Comparison of ENCODE assay signal across 8 cellular contexts in genomic region chr1:45304311-45305081, GRCh38. TPM values are rescaled to one million over a fixed set of nuclear protein-coding genes. Genes with fewer than 3 reads are reported as not detected.
DNase-seq lines count a peak whose midpoint lies in the region; ATAC-seq and TF ChIP-seq lines count a peak whose summit lies in the region.

No MANE protein-coding gene starts in this region.

- H3K9me3 ChIP-seq in mononuclear cell (ENCODE audit: low read depth, low read length) (no peaks in the 10 kb centered on the region), vagina (no peaks in the 10 kb centered on the region)

- H3K27ac ChIP-seq in coronary artery, result peak overlapping the region; percentile 76 to 93
- peak overlapping the region; percentile 83 for H3K27ac ChIP-seq in vagina

- DNase-seq in AG20443 (ENCODE audit: low spot score) (peak; percentile 9), NCI-H69 (lab: John Stamatoyannopoulos, UW) (peak; percentile 3), coronary artery (ENCODE audit: low spot score) (no peak), vagina (ENCODE audit: extremely low spot score in 2 of 2) (peak in 1 of 2 donors; percentile 90), omental fat pad (ENCODE audit: low spot score) (no peak)

- H3K4me1 ChIP-seq in mononuclear cell (ENCODE audit: insufficient read depth, low read length) (peaks cover 16% of the 10 kb centered on the region), vagina (peaks cover 17% of the 10 kb centered on the region)

- intact Hi-C loops in vagina (cut with DNase I), result loop anchor here (10.0 kb wide), 1 partner anchor 480 kb away; no protein-coding TSS in a partner anchor

- ATAC-seq in GM19395 (IDR thresholded peaks at IDR 0.05; ENCODE audit: unreplicated experiment) (peak; percentile 3), GM18868 (IDR thresholded peaks at IDR 0.05; ENCODE audit: unreplicated experiment) (no peak), omental fat pad (ENCODE audit: low FRiP score) (no peak)

- H3K4me3 ChIP-seq in coronary artery (peak overlapping the region; percentile 90), mononuclear cell (ENCODE audit: low read length) (peak overlapping the region; percentile 68), vagina (peak overlapping the region; percentile 58 to 79)

- no peaks in the 10 kb centered on the region for H3K36me3 ChIP-seq in vagina

- H3K27me3 ChIP-seq in mononuclear cell (ENCODE audit: insufficient read depth, low read length) (no peaks in the 10 kb centered on the region), vagina (no peaks in the 10 kb centered on the region)

- TF ChIP-seq CTCF in coronary artery (IDR thresholded peaks at IDR 0.05) (no peak), vagina (IDR thresholded peaks at IDR 0.05) (no peak), omental fat pad (IDR thresholded peaks at IDR 0.05) (no peak)

- no peak for TF ChIP-seq POLR2A in vagina (IDR thresholded peaks at IDR 0.05)

RNA-seq across cellular contexts. Expression of gene HPDL, which starts 22.2 kb away (rescaled TPM):
- total RNA-seq in mononuclear cell (not detected), vagina (2.2 TPM), omental fat pad (1 to 10 TPM in 1 of 4 donors, not detected in 3; 2.0 TPM)

RNA-seq across cellular contexts. Expression of gene TOE1, which starts 35.5 kb away (rescaled TPM):
- total RNA-seq in mononuclear cell (28.2 TPM), vagina (9.8 TPM), omental fat pad (10 to 100 TPM in 1 of 4 donors, 1 to 10 TPM in 3; 6.1 to 14.3 (median 7.4) TPM)

RNA-seq across cellular contexts. Expression of gene MUTYH, which starts 35.7 kb away (rescaled TPM):
- 16.4 TPM for total RNA-seq in mononuclear cell
- 27.0 TPM for total RNA-seq in vagina
- 10 to 100 TPM; 11.5 to 28.1 (median 12.8) TPM for total RNA-seq in omental fat pad

Comparison
In these comparisons a context has a peak if more than half of its experiments do, and no peak if none do; other contexts are left out.
1. DNase-seq: peak in AG20443 (single experiment) and NCI-H69 (single experiment); none in coronary artery (single experiment) and omental fat pad (single experiment).
2. Peak in every context shown above with its lines, with median percentiles within 50 percentile points of each other: H3K4me3 ChIP-seq.